Comparison of ENCODE assay signal across 8 cellular contexts in genomic region chrX:154516655-154517100, GRCh38. TPM values are rescaled to one million over a fixed set of nuclear protein-coding genes. Genes with fewer than 3 reads are reported as not detected.
DNase-seq lines count a peak whose midpoint lies in the region; ATAC-seq and TF ChIP-seq lines count a peak whose summit lies in the region.

No MANE protein-coding gene starts in this region.

- H3K4me1 ChIP-seq in CD4-positive, CD25-positive, alpha-beta regulatory T cell (ENCODE audit: control insufficient read depth, insufficient read depth, low read length, poor library complexity, severe bottlenecking) = peaks cover 17% of the 10 kb centered on the region
- peaks cover 3% of the 10 kb centered on the region; the same call in 1 of the 2 replicates for H3K4me1 ChIP-seq in HEK293 (ENCODE audit: control insufficient read depth, insufficient read depth, low read length)
- H3K4me1 ChIP-seq in adipocyte (ENCODE audit: control insufficient read depth, insufficient read depth, low read length) = peaks cover 13% of the 10 kb centered on the region
- H3K4me1 ChIP-seq in hepatocyte (ENCODE audit: insufficient read depth) = peaks cover 14% of the 10 kb centered on the region
- H3K4me1 ChIP-seq in gastrocnemius medialis = peaks cover 0 to 12% of the 10 kb centered on the region in 2 donors

- H3K79me2 ChIP-seq in hepatocyte = peaks cover 6% of the 10 kb centered on the region

- peaks cover 5% of the 10 kb centered on the region for H3K36me3 Mint-ChIP-seq in CD4-positive, CD25-positive, alpha-beta regulatory T cell

- no peak for TF ChIP-seq CTCF in HEK293 (tag by site-specific recombination; IDR thresholded peaks at IDR 0.05)
- no peak for TF ChIP-seq CTCF in hepatocyte (IDR thresholded peaks at IDR 0.05; ENCODE audit: poor library complexity)
- peak in 1 of 5 experiments; percentile 10 for TF ChIP-seq CTCF in gastrocnemius medialis (IDR thresholded peaks at IDR 0.05 in 4 of 5, conservative IDR thresholded peaks at IDR 0.05 in 1 of 5)

- peak overlapping the region; percentile 71 for H3K27ac ChIP-seq in CD4-positive, CD25-positive, alpha-beta regulatory T cell (ENCODE audit: insufficient read depth, low read length, poor library complexity, severe bottlenecking)
- H3K27ac ChIP-seq in HEK293 (ENCODE audit: extremely low read depth, low read depth, low read length) = peak overlapping the region; percentile 66; the same call in 1 of the 2 replicates
- peak overlapping the region; percentile 97 for H3K27ac ChIP-seq in hepatocyte
- peak overlapping the region; percentile 88 to 96 (median 92) for H3K27ac ChIP-seq in gastrocnemius medialis

- ATAC-seq in CD4-positive, CD25-positive, alpha-beta regulatory T cell (ENCODE audit: low read depth in 2 of 2) = no peak
- ATAC-seq in gastrocnemius medialis (peak; percentile 34 to 37), HG03135 (IDR thresholded peaks at IDR 0.05; ENCODE audit: unreplicated experiment) (no peak)

- no peaks in the 10 kb centered on the region for H3K27me3 ChIP-seq in CD4-positive, CD25-positive, alpha-beta regulatory T cell (ENCODE audit: control insufficient read depth, insufficient read depth, low read length)
- H3K27me3 ChIP-seq in adipocyte (replicated peaks; ENCODE audit: control insufficient read depth, insufficient read depth, low read length) (peaks cover 4% of the 10 kb centered on the region), hepatocyte (no peaks in the 10 kb centered on the region), gastrocnemius medialis (no peaks in the 10 kb centered on the region)

- peak overlapping the region; percentile 87 for H3K9ac ChIP-seq in adipocyte (ENCODE audit: low read length)

- no peaks in the 10 kb centered on the region for H3K9me3 ChIP-seq in CD4-positive, CD25-positive, alpha-beta regulatory T cell (ENCODE audit: control insufficient read depth in 2 of 2, low read length in 2 of 2)
- H3K9me3 ChIP-seq in HEK293 (ENCODE audit: control insufficient read depth, insufficient read depth, low read depth, low read length) (no peaks in the 10 kb centered on the region), adipocyte (ENCODE audit: control insufficient read depth, low read length) (no peaks in the 10 kb centered on the region), hepatocyte (ENCODE audit: low read depth) (no peaks in the 10 kb centered on the region), gastrocnemius medialis (no peaks in the 10 kb centered on the region)

- no peaks in the 10 kb centered on the region for H3K27me3 Mint-ChIP-seq in CD4-positive, CD25-positive, alpha-beta regulatory T cell

- TF ChIP-seq POLR2A in gastrocnemius medialis (IDR thresholded peaks at IDR 0.05) = no peak

- no peaks in the 10 kb centered on the region for H4K20me1 ChIP-seq in hepatocyte (ENCODE audit: insufficient read depth, poor library complexity, severe bottlenecking)

- intact Hi-C loops in gastrocnemius medialis (cut with DNase I; ENCODE audit: low total_unique reads) = loop anchor here (1.0 to 10.0 kb wide), 4 partner anchors 26 to 592 kb away; partner anchors contain the start of genes ARHGAP4, LAGE3, RPL10 and SLC10A3

- H3K36me3 ChIP-seq in CD4-positive, CD25-positive, alpha-beta regulatory T cell (ENCODE audit: control insufficient read depth, insufficient read depth, low read length) = no peaks in the 10 kb centered on the region
- H3K36me3 ChIP-seq in HEK293 (ENCODE audit: control insufficient read depth in 2 of 2, insufficient read depth in 1 of 2, low read length in 2 of 2) (peaks cover 0 to 7% of the 10 kb centered on the region in 2 experiments; a peak in 2 of 3 replicates), adipocyte (ENCODE audit: control insufficient read depth, insufficient read depth, low read length, severe bottlenecking) (no peaks in the 10 kb centered on the region), hepatocyte (replicated peaks; ENCODE audit: insufficient read depth, low read depth) (no peaks in the 10 kb centered on the region), gastrocnemius medialis (no peaks in the 10 kb centered on the region)

- WGBS in hepatocyte (ENCODE audit: low lambda C conversion rate, missing lambda C conversion rate) = 44% methylated on average over 19 of the region's 19 CpGs

- POLR2A ChIA-PET in HEK293 (lab: Yijun Ruan, JAX) = interaction anchor here (0.6 to 3.1 kb wide), 6 partner anchors 11 to 145 kb away, joined by 3 to 35 read pairs (median 3); partner anchors contain the start of genes LAGE3, SLC10A3 and UBL4A

- peaks cover 0 to 28% (median 5%) of the 10 kb centered on the region in 4 donors for H3K4me1 Mint-ChIP-seq in CD4-positive, CD25-positive, alpha-beta regulatory T cell

- H2AFZ ChIP-seq in hepatocyte = no peak overlapping the region

- H3K27ac Mint-ChIP-seq in CD4-positive, CD25-positive, alpha-beta regulatory T cell = peak overlapping the region; percentile 90 to 95 (median 91)

- peak overlapping the region; percentile 51 to 89 (median 83) for H3K4me3 Mint-ChIP-seq in CD4-positive, CD25-positive, alpha-beta regulatory T cell

- in situ Hi-C loops in gastrocnemius medialis (cut with MboI; ENCODE audit: low sequenced_read_pairs in 4 of 4) = no loop called here

- no peaks in the 10 kb centered on the region for H3K9me2 ChIP-seq in hepatocyte (replicated peaks; ENCODE audit: insufficient read depth)

- DNase-seq in CD4-positive, CD25-positive, alpha-beta regulatory T cell = peak in 1 of 3 donors; percentile 45
- DNase-seq in adipocyte (ENCODE audit: low read depth) (peak; percentile 66), hepatocyte (ENCODE audit: low spot score) (peak; percentile 82), gastrocnemius medialis (peak in 1 of 2 donors; percentile 46), epidermal melanocyte (ENCODE audit: insufficient read length, low spot score) (no peak)
- DNase-seq in activated CD8-positive, alpha-beta memory T cell treated with anti-CD3 and anti-CD28 coated beads for 24 hours = no peak

- peak overlapping the region; percentile 80 for H3K4me3 ChIP-seq in CD4-positive, CD25-positive, alpha-beta regulatory T cell (ENCODE audit: low read depth, low read length)
- H3K4me3 ChIP-seq in HEK293 (ENCODE audit: low read depth, low read length) (peak overlapping the region; percentile 15), adipocyte (ENCODE audit: low read length) (peak overlapping the region; percentile 75), hepatocyte (peak overlapping the region; percentile 2), gastrocnemius medialis (peak overlapping the region; percentile 46 to 74 (median 56))

- H3K4me2 ChIP-seq in hepatocyte = peak overlapping the region; percentile 70

- CTCF ChIA-PET in HEK293 (lab: Yijun Ruan, JAX) = interaction anchor here (0.5 to 0.8 kb wide), 3 partner anchors 11 to 78 kb away, joined by 3 to 4 read pairs (median 4); no protein-coding TSS in a partner anchor

- no peaks in the 10 kb centered on the region for H3K9me3 Mint-ChIP-seq in CD4-positive, CD25-positive, alpha-beta regulatory T cell

TF ChIP-seq in HEK293, 187 proteins besides CTCF, POLR2A, EP300 and RAD21 (continues in another document):
- TF ChIP-seq HOXD13 (CRISPR knock-in tag; IDR thresholded peaks at IDR 0.05; ENCODE audit: borderline replicate concordance) = no peak
- TF ChIP-seq ZNF624 (tag by site-specific recombination; IDR thresholded peaks at IDR 0.05) = no peak
- TF ChIP-seq ZNF19 (tag by site-specific recombination; IDR thresholded peaks at IDR 0.05; ENCODE audit: low read depth) = no peak
- TF ChIP-seq ZBTB7A (tag by site-specific recombination; IDR thresholded peaks at IDR 0.05; ENCODE audit: low read depth) = no peak
- peak; percentile 71; the same call in 1 of the 2 replicates for TF ChIP-seq KLF17 (tag by site-specific recombination; IDR thresholded peaks at IDR 0.05)
- no peak for TF ChIP-seq YY1 (tag by site-specific recombination; IDR thresholded peaks at IDR 0.05)

RNA-seq across cellular contexts. Expression of gene FAM3A, which starts 0.6 kb away (rescaled TPM):
- 28.2 TPM for total RNA-seq in CD4-positive, CD25-positive, alpha-beta regulatory T cell
- polyA plus RNA-seq in CD4-positive, CD25-positive, alpha-beta regulatory T cell = 10 to 100 TPM; 13.4 to 21.5 (median 19.0) TPM
- total RNA-seq in hepatocyte (33.8 and 41.1 TPM in 2 replicates), gastrocnemius medialis (10 to 100 TPM; 28.3 to 44.5 (median 37.8) TPM)
- 68.0 and 70.9 TPM in 2 replicates for polyA plus RNA-seq in hepatocyte

RNA-seq across cellular contexts. Expression of gene SLC10A3, which starts 26.2 kb away (rescaled TPM):
- 18.4 TPM for total RNA-seq in CD4-positive, CD25-positive, alpha-beta regulatory T cell
- 10 to 100 TPM; 32.8 to 40.2 (median 36.7) TPM for polyA plus RNA-seq in CD4-positive, CD25-positive, alpha-beta regulatory T cell
- total RNA-seq in hepatocyte = 28.8 and 29.3 TPM in 2 replicates
- polyA plus RNA-seq in hepatocyte = 48.3 and 59.8 TPM in 2 replicates
- 10 to 100 TPM; 11.8 to 33.3 (median 21.0) TPM for total RNA-seq in gastrocnemius medialis

RNA-seq across cellular contexts. Expression of gene G6PD, which starts 30.0 kb away (rescaled TPM):
- total RNA-seq in CD4-positive, CD25-positive, alpha-beta regulatory T cell = 36.5 TPM
- polyA plus RNA-seq in CD4-positive, CD25-positive, alpha-beta regulatory T cell = 1 to 10 TPM; 2.3 to 5.2 (median 4.2) TPM
- total RNA-seq in hepatocyte = 24.8 and 26.2 TPM in 2 replicates
- 9.8 and 12.8 TPM in 2 replicates for polyA plus RNA-seq in hepatocyte
- total RNA-seq in gastrocnemius medialis = 10 to 100 TPM in 1 of 4 donors, 1 to 10 TPM in 3; 1.5 to 23.9 (median 7.6) TPM

RNA-seq across cellular contexts. Expression of gene UBL4A, which starts 30.3 kb away (rescaled TPM):
- total RNA-seq in CD4-positive, CD25-positive, alpha-beta regulatory T cell = 12.5 TPM
- polyA plus RNA-seq in CD4-positive, CD25-positive, alpha-beta regulatory T cell = 10 to 100 TPM; 51.8 to 59.5 (median 55.0) TPM
- total RNA-seq in hepatocyte (25.0 and 26.7 TPM in 2 replicates), gastrocnemius medialis (100 to 1,000 TPM in 1 of 4 donors, 10 to 100 TPM in 3; 54.6 to 116 (median 79.8) TPM)
- polyA plus RNA-seq in hepatocyte = 29.9 and 34.0 TPM in 2 replicates

RNA-seq across cellular contexts. Expression of gene IKBKG, which starts 30.7 kb away (rescaled TPM):
- 48.0 TPM for total RNA-seq in CD4-positive, CD25-positive, alpha-beta regulatory T cell
- polyA plus RNA-seq in CD4-positive, CD25-positive, alpha-beta regulatory T cell = 10 to 100 TPM; 27.9 to 39.6 (median 33.5) TPM
- total RNA-seq in hepatocyte = 19.7 and 21.4 TPM in 2 replicates
- 30.7 and 32.9 TPM in 2 replicates for polyA plus RNA-seq in hepatocyte
- 10 to 100 TPM in 3 of 4 donors, 1 to 10 TPM in 1; 8.8 to 17.5 (median 11.6) TPM for total RNA-seq in gastrocnemius medialis

Comparison
In these comparisons a context has a peak if more than half of its experiments do, and no peak if none do; other contexts are left out.
1. ATAC-seq: peak in gastrocnemius medialis (2 of 2); none in CD4-positive, CD25-positive, alpha-beta regulatory T cell (0 of 2) and HG03135 (single experiment).
2. DNase-seq: peak in adipocyte (single experiment) and hepatocyte (single experiment); none in epidermal melanocyte (single experiment) and activated CD8-positive, alpha-beta memory T cell treated with anti-CD3 and anti-CD28 coated beads for 24 hours (single experiment).
3. H3K4me3 ChIP-seq: peak in every context shown above with its lines; median percentile 80 in CD4-positive, CD25-positive, alpha-beta regulatory T cell; 75 in adipocyte; 56 in gastrocnemius medialis; 15 in HEK293; 2 in hepatocyte.
4. Peak in every context shown above with its lines, with median percentiles within 50 percentile points of each other: H3K27ac ChIP-seq.